Comparison of ENCODE assay signal across 18 cellular contexts in the genomic region with DNA sequence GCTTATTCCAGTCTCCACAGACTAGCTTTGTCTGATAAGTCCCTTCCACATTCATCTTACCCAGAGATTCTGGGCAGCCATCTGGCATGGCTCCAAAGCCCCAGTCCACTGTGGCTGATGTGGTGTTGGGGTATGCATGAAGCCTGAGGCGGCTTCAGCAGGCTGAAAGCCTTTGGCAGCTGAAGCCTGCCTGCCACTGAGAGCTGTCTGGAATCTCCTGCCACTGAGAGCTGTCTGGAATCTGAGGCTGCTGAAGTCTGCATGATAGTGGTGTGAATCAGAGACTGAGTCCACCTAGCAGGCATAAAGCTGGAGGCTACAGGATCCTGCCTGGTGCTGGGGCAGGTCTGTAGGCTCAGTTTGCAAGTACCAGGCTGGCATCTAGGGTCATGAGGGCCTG.
DNase-seq lines count a peak whose midpoint lies in the region; ATAC-seq and TF ChIP-seq lines count a peak whose summit lies in the region.
"Had no signal": no experiment of that assay in that cellular context is flagged by ENCODE, and none has a peak within 500 bp of the region (broad histone marks: within the 10 kb centered on the region; RNA-seq: fewer than 3 reads in every experiment).

No MANE protein-coding gene starts in this region.

- no peaks in the 10 kb centered on the region for H3K4me1 ChIP-seq in naive thymus-derived CD4-positive, alpha-beta T cell (ENCODE audit: control insufficient read depth in 2 of 2, insufficient read depth in 2 of 2, low read length in 2 of 2)
- H3K4me1 ChIP-seq: esophagus muscularis mucosa had no signal

- no peak for TF ChIP-seq CTCF in AG09309 (IDR thresholded peaks at IDR 0.05; ENCODE audit: control insufficient read depth, insufficient read depth, low read depth, low read length, missing control alignments)
- TF ChIP-seq CTCF in astrocyte of the cerebellum (IDR thresholded peaks at IDR 0.05; ENCODE audit: low read depth, low read length, missing control alignments), result no peak
- no peak for TF ChIP-seq CTCF in kidney epithelial cell (IDR thresholded peaks at IDR 0.05; ENCODE audit: insufficient read depth, low read length, poor library complexity, severe bottlenecking)

- intact Hi-C loops in naive thymus-derived CD4-positive, alpha-beta T cell (cut with micrococcal nuclease), result no loop called here

- H3K4me1 Mint-ChIP-seq in naive thymus-derived CD4-positive, alpha-beta T cell, result no peaks in the 10 kb centered on the region
- H3K4me1 Mint-ChIP-seq: stimulated activated naive B cell treated with anti-CD40 and anti-IgM and Interleukin-4, amounts not matched to agents 10 μg/mL and 1 μg/mL and 100 μg/mL, for 72 hours had no signal

- DNase-seq in AG09309 (ENCODE audit: low read depth) (peak; percentile 48), HS-27A (ENCODE audit: low read depth) (peak; percentile 39), astrocyte of the cerebellum (ENCODE audit: low read depth) (peak; percentile 45), kidney epithelial cell (ENCODE audit: low read depth) (peak; percentile 16), NCI-H1105 (lab: John Stamatoyannopoulos, UW) (no peak), T-helper 2 cell (no peak)
- DNase-seq in naive thymus-derived CD4-positive, alpha-beta T cell, result no peak
- DNase-seq: activated T-cell treated with anti-CD3 and anti-CD28 coated beads, Interleukin-2, amount 50 U/mL, for 24 hours; caudate nucleus; CD4-positive, alpha-beta T cell; GOT3; NCI-H1930; RPMI8226; stimulated activated CD4-positive, alpha-beta T cell treated with anti-CD3 and anti-CD28 coated beads, Interleukin-2, amount 100 ng/mL, for 24 hours; stimulated activated naive B cell treated with anti-CD40 and anti-IgM and Interleukin-4, amounts not matched to agents 10 μg/mL and 1 μg/mL and 100 μg/mL, for 72 hours had no signal

- no peak overlapping the region for H3K27ac ChIP-seq in naive thymus-derived CD4-positive, alpha-beta T cell (ENCODE audit: low read depth, low read length)
- H3K27ac ChIP-seq: esophagus muscularis mucosa, VCaP had no signal

- peaks cover 0 to 18% (median 6%) of the 10 kb centered on the region in 11 donors for H3K9me3 Mint-ChIP-seq in naive thymus-derived CD4-positive, alpha-beta T cell

- in situ Hi-C loops in astrocyte of the cerebellum (cut with HindIII; ENCODE audit: low sequenced_read_pairs), result no loop called here

- H3K27me3 Mint-ChIP-seq in naive thymus-derived CD4-positive, alpha-beta T cell, result peaks cover 0 to 14% (median 9%) of the 10 kb centered on the region in 5 donors
- H3K27me3 Mint-ChIP-seq: activated T-cell treated with anti-CD3 and anti-CD28 coated beads, Interleukin-2, amount 50 U/mL, for 24 hours had no signal

- POLR2A ChIA-PET in naive thymus-derived CD4-positive, alpha-beta T cell (lab: Charles Lee), result no interaction called here

- no peak overlapping the region for H3K4me3 ChIP-seq in AG09309 (ENCODE audit: control insufficient read depth, low read depth, low read length)
- no peak overlapping the region for H3K4me3 ChIP-seq in astrocyte of the cerebellum (ENCODE audit: low read depth, low read length)
- H3K4me3 ChIP-seq in kidney epithelial cell (ENCODE audit: low read depth, low read length), result no peak overlapping the region
- H3K4me3 ChIP-seq in naive thymus-derived CD4-positive, alpha-beta T cell (ENCODE audit: low read length), result no peak overlapping the region
- H3K4me3 ChIP-seq: esophagus muscularis mucosa had no signal

- ATAC-seq in GM21528 (IDR thresholded peaks at IDR 0.05; ENCODE audit: low FRiP score, unreplicated experiment), result no peak
- no peak for ATAC-seq in naive thymus-derived CD4-positive, alpha-beta T cell
- ATAC-seq: stimulated activated naive B cell treated with anti-CD40 and anti-IgM and Interleukin-4, amounts not matched to agents 10 μg/mL and 1 μg/mL and 100 μg/mL, for 72 hours had no signal

- CTCF ChIA-PET in naive thymus-derived CD4-positive, alpha-beta T cell (lab: Charles Lee), result no interaction called here

- H3K27me3 ChIP-seq in kidney epithelial cell (ENCODE audit: control insufficient read depth, insufficient read depth, low read length), result no peaks in the 10 kb centered on the region
- H3K27me3 ChIP-seq in naive thymus-derived CD4-positive, alpha-beta T cell (ENCODE audit: control insufficient read depth in 2 of 2, insufficient read depth in 2 of 2, low read length in 2 of 2), result no peaks in the 10 kb centered on the region
- H3K27me3 ChIP-seq: esophagus muscularis mucosa had no signal

- H3K27ac Mint-ChIP-seq in naive thymus-derived CD4-positive, alpha-beta T cell, result no peak overlapping the region
- H3K27ac Mint-ChIP-seq: activated T-cell treated with anti-CD3 and anti-CD28 coated beads, Interleukin-2, amount 50 U/mL, for 24 hours; CD4-positive, alpha-beta T cell; stimulated activated naive B cell treated with anti-CD40 and anti-IgM and Interleukin-4, amounts not matched to agents 10 μg/mL and 1 μg/mL and 100 μg/mL, for 72 hours had no signal

- no peaks in the 10 kb centered on the region for H3K36me3 Mint-ChIP-seq in naive thymus-derived CD4-positive, alpha-beta T cell
- H3K36me3 Mint-ChIP-seq: stimulated activated naive B cell treated with anti-CD40 and anti-IgM and Interleukin-4, amounts not matched to agents 10 μg/mL and 1 μg/mL and 100 μg/mL, for 72 hours had no signal

- H3K9me3 ChIP-seq in naive thymus-derived CD4-positive, alpha-beta T cell (ENCODE audit: control insufficient read depth in 2 of 3, low read length in 3 of 3), result peaks cover 0 to 5% (median 0%) of the 10 kb centered on the region in 3 experiments

- H3K4me3 Mint-ChIP-seq in naive thymus-derived CD4-positive, alpha-beta T cell, result no peak overlapping the region
- H3K4me3 Mint-ChIP-seq: activated T-cell treated with anti-CD3 and anti-CD28 coated beads, Interleukin-2, amount 50 U/mL, for 24 hours; CD4-positive, alpha-beta T cell; stimulated activated naive B cell treated with anti-CD40 and anti-IgM and Interleukin-4, amounts not matched to agents 10 μg/mL and 1 μg/mL and 100 μg/mL, for 72 hours had no signal

- H3K36me3 ChIP-seq in kidney epithelial cell (ENCODE audit: control insufficient read depth, insufficient read depth, low read length), result no peaks in the 10 kb centered on the region
- H3K36me3 ChIP-seq in naive thymus-derived CD4-positive, alpha-beta T cell (ENCODE audit: control insufficient read depth in 2 of 3, insufficient read depth in 3 of 3, low read length in 3 of 3), result no peaks in the 10 kb centered on the region
- H3K36me3 ChIP-seq: esophagus muscularis mucosa had no signal

Comparison
In these comparisons a context has a peak if more than half of its experiments do, and no peak if none do; other contexts are left out.
1. DNase-seq: peak in AG09309 (single experiment), HS-27A (single experiment), astrocyte of the cerebellum (single experiment) and kidney epithelial cell (single experiment); none in NCI-H1105 (single experiment), T-helper 2 cell (0 of 5) and naive thymus-derived CD4-positive, alpha-beta T cell (0 of 9).